8 cellular contexts compared by ENCODE assay signal in genomic region chr11:119095066-119095880, GRCh38. TPM values are rescaled to one million over a fixed set of nuclear protein-coding genes. Genes with fewer than 3 reads are reported as not detected.
DNase-seq lines count a peak whose midpoint lies in the region; ATAC-seq and TF ChIP-seq lines count a peak whose summit lies in the region.

No MANE protein-coding gene starts in this region.

- H3K27ac ChIP-seq in AG04450 (ENCODE audit: low read depth, low read length): peak overlapping the region; percentile 70
- peak overlapping the region; percentile 95 for H3K27ac ChIP-seq in VCaP
- peak overlapping the region; percentile 64 for H3K27ac ChIP-seq in mammary epithelial cell (ENCODE audit: insufficient read depth, low read depth, low read length)

- H3K4me1 ChIP-seq in mammary epithelial cell (ENCODE audit: insufficient read depth, low read length): peaks cover 24% of the 10 kb centered on the region
- H3K4me1 ChIP-seq in skeletal muscle satellite cell (ENCODE audit: control insufficient read depth, insufficient read depth, low read length): peaks cover 25% of the 10 kb centered on the region

- intact Hi-C loops in mammary epithelial cell (cut with micrococcal nuclease): loop anchor here (1.0 to 2.0 kb wide), 6 partner anchors 26 to 190 kb away; partner anchors contain the start of genes HINFP, HYOU1, NLRX1 and RPS25

- H3K36me3 ChIP-seq in mammary epithelial cell (ENCODE audit: insufficient read depth, low read length) (peaks cover 26% of the 10 kb centered on the region), skeletal muscle satellite cell (ENCODE audit: insufficient read depth, low read length) (peaks cover 49% of the 10 kb centered on the region)

- in situ Hi-C loops in mammary epithelial cell (cut with MboI; ENCODE audit: low sequenced_read_pairs in 2 of 2): no loop called here

- peak; percentile 82 for ATAC-seq in GM18907 (IDR thresholded peaks at IDR 0.05; ENCODE audit: unreplicated experiment)
- peak; percentile 79 for ATAC-seq in HG03139 (IDR thresholded peaks at IDR 0.05; ENCODE audit: unreplicated experiment)

- CTCF ChIA-PET in AG04450 (lab: Charles Lee) (interaction anchor here (0.6 to 1.9 kb wide), 12 partner anchors 10 to 243 kb away, joined by 3 to 16 read pairs (median 3); partner anchors contain the start of genes CBL and HMBS), mammary epithelial cell (lab: Charles Lee; ENCODE audit: low non-redundant PET) (no interaction called here)

- peak overlapping the region; percentile 4 for H2AFZ ChIP-seq in mammary epithelial cell (ENCODE audit: low read depth, low read length)

- TF ChIP-seq CTCF in AG04450 (IDR thresholded peaks at IDR 0.05; ENCODE audit: low read depth, low read length) (no peak), VCaP (conservative IDR thresholded peaks at IDR 0.05) (peak; percentile 52), mammary epithelial cell (conservative IDR thresholded peaks at IDR 0.05 in 1 of 2, IDR thresholded peaks at IDR 0.05 in 1 of 2; ENCODE audit: extremely low read depth in 1 of 2, insufficient read depth in 1 of 2, low read depth in 1 of 2, low read length in 2 of 2) (no peak)

- no peaks in the 10 kb centered on the region for H3K27me3 ChIP-seq in AG04450 (ENCODE audit: control insufficient read depth, insufficient read depth, low read length)
- H3K27me3 ChIP-seq in mammary epithelial cell (ENCODE audit: insufficient read depth, low read length): no peaks in the 10 kb centered on the region
- H3K27me3 ChIP-seq in skeletal muscle satellite cell (ENCODE audit: control insufficient read depth, insufficient read depth, low read length): no peaks in the 10 kb centered on the region

- peaks cover 52% of the 10 kb centered on the region for H3K79me2 ChIP-seq in mammary epithelial cell (ENCODE audit: insufficient read depth, low read length)

- dilution Hi-C loops in mammary epithelial cell (cut with HindIII; ENCODE audit: low sequenced_read_pairs): no loop called here

- H3K9me3 ChIP-seq in AG04450 (ENCODE audit: control insufficient read depth, insufficient read depth, low read length): no peaks in the 10 kb centered on the region; the same call in 1 of the 2 replicates
- H3K9me3 ChIP-seq in mammary epithelial cell (replicated peaks; ENCODE audit: insufficient read depth, low read length): no peaks in the 10 kb centered on the region
- H3K9me3 ChIP-seq in iPS-18c (ENCODE audit: control insufficient read depth, insufficient read depth, low read length): no peaks in the 10 kb centered on the region
- H3K9me3 ChIP-seq in skeletal muscle satellite cell (replicated peaks; ENCODE audit: low read length): no peaks in the 10 kb centered on the region

- DNase-seq in AG04450 (ENCODE audit: low read depth, low spot score) (peak; percentile 100), NCI-H2196 (lab: John Stamatoyannopoulos, UW; ENCODE audit: unreplicated experiment) (peak; percentile 99), mammary epithelial cell (peak; percentile 99)

- POLR2A ChIA-PET in AG04450 (lab: Yijun Ruan, JAX): interaction anchor here (0.6 to 2.8 kb wide), 12 partner anchors 10 to 380 kb away, joined by 3 to 49 read pairs (median 5); partner anchors contain the start of genes C2CD2L, CBL, HINFP and HMBS

- H3K4me2 ChIP-seq in mammary epithelial cell (ENCODE audit: insufficient read depth, low read depth, low read length) (peak overlapping the region; percentile 89), skeletal muscle satellite cell (ENCODE audit: low read length) (peak overlapping the region; percentile 85)

- H3K4me3 ChIP-seq in AG04450 (ENCODE audit: low read depth, low read length): peak overlapping the region; percentile 76
- peak overlapping the region; percentile 66 to 87 (median 68) for H3K4me3 ChIP-seq in mammary epithelial cell (replicated peaks in 1 of 3; ENCODE audit: insufficient read depth in 1 of 3, low read depth in 2 of 3, low read length in 3 of 3)
- peak overlapping the region; percentile 91 for H3K4me3 ChIP-seq in iPS-18c (ENCODE audit: insufficient read depth, low read depth, low read length)
- peak overlapping the region; percentile 79 for H3K4me3 ChIP-seq in skeletal muscle satellite cell (ENCODE audit: low read length)

- WGBS in mammary epithelial cell (ENCODE audit: low coverage, missing lambda C conversion rate): 1% methylated on average over 27 of the region's 79 CpGs

- no peaks in the 10 kb centered on the region for H4K20me1 ChIP-seq in mammary epithelial cell (ENCODE audit: insufficient read depth, low read length)

- TSS peak; percentile 80 for BruUV-seq in mammary epithelial cell (replicated peaks; lab: Mats Ljungman, UMichigan)

- H3K9ac ChIP-seq in mammary epithelial cell (ENCODE audit: insufficient read depth, low read length): peak overlapping the region; percentile 73
- peak overlapping the region; percentile 90 for H3K9ac ChIP-seq in skeletal muscle satellite cell (ENCODE audit: low read depth, low read length)

RNA-seq across cellular contexts. Expression of gene DPAGT1, which starts 6.4 kb away (rescaled TPM):
- polyA plus RNA-seq in AG04450 (2011; rRNA removed): 59.2 and 62.5 TPM in 2 replicates
- 66.5 and 79.0 TPM in 2 replicates for polyA minus RNA-seq in AG04450 (2011; rRNA and poly(A)+ RNA removed)
- total RNA-seq in mammary epithelial cell: 10 to 100 TPM; 22.2 to 49.3 TPM
- polyA plus RNA-seq in mammary epithelial cell: 66.1 TPM
- 97.3 TPM for polyA minus RNA-seq in mammary epithelial cell
- total RNA-seq in skeletal muscle satellite cell (2012; rRNA removed): 21.3 and 31.2 TPM in 2 replicates

RNA-seq across cellular contexts. Expression of gene HMBS, which starts 10.6 kb away (rescaled TPM):
- polyA plus RNA-seq in AG04450 (2011; rRNA removed) (38.5 and 43.3 TPM in 2 replicates), mammary epithelial cell (61.3 TPM)
- 28.5 and 33.3 TPM in 2 replicates for polyA minus RNA-seq in AG04450 (2011; rRNA and poly(A)+ RNA removed)
- 10 to 100 TPM in 1 of 2 donors, 1 to 10 TPM in 1; 8.2 to 40.6 TPM for total RNA-seq in mammary epithelial cell
- 69.8 TPM for polyA minus RNA-seq in mammary epithelial cell
- 10.5 and 15.0 TPM in 2 replicates for total RNA-seq in skeletal muscle satellite cell (2012; rRNA removed)

RNA-seq across cellular contexts. Expression of gene C2CD2L, which starts 11.9 kb away (rescaled TPM):
- polyA plus RNA-seq in AG04450 (2011; rRNA removed): 2.8 and 3.4 TPM in 2 replicates
- 8.3 and 11.9 TPM in 2 replicates for polyA minus RNA-seq in AG04450 (2011; rRNA and poly(A)+ RNA removed)
- total RNA-seq in mammary epithelial cell: 1 to 10 TPM; 3.2 to 7.2 TPM
- polyA plus RNA-seq in mammary epithelial cell: 4.9 TPM
- polyA minus RNA-seq in mammary epithelial cell: 17.8 TPM
- 2.8 and 3.0 TPM in 2 replicates for total RNA-seq in skeletal muscle satellite cell (2012; rRNA removed)

RNA-seq across cellular contexts. Expression of gene HINFP, which starts 26.1 kb away (rescaled TPM):
- 14.9 and 16.4 TPM in 2 replicates for polyA plus RNA-seq in AG04450 (2011; rRNA removed)
- 26.7 and 33.9 TPM in 2 replicates for polyA minus RNA-seq in AG04450 (2011; rRNA and poly(A)+ RNA removed)
- total RNA-seq in mammary epithelial cell: 10 to 100 TPM; 23.7 to 26.8 TPM
- polyA plus RNA-seq in mammary epithelial cell: 16.1 TPM
- polyA minus RNA-seq in mammary epithelial cell: 21.8 TPM
- total RNA-seq in skeletal muscle satellite cell (2012; rRNA removed): 8.3 and 10.4 TPM in 2 replicates

RNA-seq across cellular contexts. Expression of gene VPS11, which starts 27.7 kb away (rescaled TPM):
- polyA plus RNA-seq in AG04450 (2011; rRNA removed): 9.9 and 19.9 TPM in 2 replicates
- 24.7 and 32.8 TPM in 2 replicates for polyA minus RNA-seq in AG04450 (2011; rRNA and poly(A)+ RNA removed)
- total RNA-seq in mammary epithelial cell: 10 to 100 TPM; 17.6 to 24.3 TPM
- 9.0 TPM for polyA plus RNA-seq in mammary epithelial cell
- 41.6 TPM for polyA minus RNA-seq in mammary epithelial cell
- 18.6 and 21.0 TPM in 2 replicates for total RNA-seq in skeletal muscle satellite cell (2012; rRNA removed)

Comparison
In these comparisons a context has a peak if more than half of its experiments do, and no peak if none do; other contexts are left out.
1. Peak in every context shown above with its lines: DNase-seq, ATAC-seq, H3K4me3 ChIP-seq and H3K27ac ChIP-seq.